Comparison of ENCODE assay signal across 17 cellular contexts in the genomic region with DNA sequence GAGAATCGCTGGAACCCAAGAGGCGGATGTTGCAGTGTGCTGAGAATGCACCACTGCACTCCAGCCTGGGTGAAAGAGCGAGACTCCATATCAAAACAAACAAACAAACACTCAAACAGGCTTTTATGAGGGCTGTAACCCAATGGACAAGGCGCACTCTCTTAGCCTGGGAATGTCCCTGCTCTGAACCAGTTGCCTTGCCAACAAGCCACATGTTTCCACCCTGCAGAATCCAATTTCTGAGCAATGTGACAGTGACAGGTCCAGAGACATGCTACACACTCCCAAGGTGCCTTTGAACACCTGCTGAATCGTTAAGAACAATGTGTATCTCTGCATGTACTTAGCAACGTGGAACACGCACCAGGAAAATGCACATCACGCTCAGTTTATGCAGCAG.
"Had no signal": no experiment of that assay in that cellular context is flagged by ENCODE, and none has a peak within 500 bp of the region (broad histone marks: within the 10 kb centered on the region; RNA-seq: fewer than 3 reads in every experiment).

No MANE protein-coding gene starts in this region.

- H3K36me3 Mint-ChIP-seq: activated naive CD4-positive, alpha-beta T cell treated with anti-CD3 and anti-CD28 coated beads, Interleukin-2, amount 10 ng/mL, durations not matched to agents 7 days and 5 days; natural killer cell had no signal

- H3K4me3 ChIP-seq: dorsolateral prefrontal cortex, lower lobe of right lung, sigmoid colon had no signal

- FAIRE-seq: colon had no signal

- H3K4me1 Mint-ChIP-seq: activated naive CD4-positive, alpha-beta T cell treated with anti-CD3 and anti-CD28 coated beads, Interleukin-2, amount 10 ng/mL, durations not matched to agents 7 days and 5 days had no signal

- H3K27ac Mint-ChIP-seq: activated CD4-positive, alpha-beta T cell treated with anti-CD3 and anti-CD28 coated beads, Interleukin-2, amount 10 ng/mL, durations not matched to agents 7 days and 5 days; activated CD8-positive, alpha-beta T cell treated with anti-CD3 and anti-CD28 coated beads, Interleukin-2, amount 10 ng/mL, durations not matched to agents 7 days and 5 days; activated naive CD4-positive, alpha-beta T cell treated with anti-CD3 and anti-CD28 coated beads, Interleukin-2, amount 10 ng/mL, durations not matched to agents 7 days and 5 days; activated T-cell treated with anti-CD3 and anti-CD28 coated beads, Interleukin-2, amount 50 U/mL, for 24 hours; natural killer cell; stimulated activated naive B cell treated with anti-CD40 and anti-IgM and Interleukin-4, amounts not matched to agents 10 μg/mL and 1 μg/mL and 100 μg/mL, for 72 hours had no signal

- H3K9me3 ChIP-seq: lower lobe of right lung had no signal

- H3K27me3 Mint-ChIP-seq: activated CD4-positive, alpha-beta T cell treated with anti-CD3 and anti-CD28 coated beads, Interleukin-2, amount 10 ng/mL, durations not matched to agents 7 days and 5 days; activated naive CD4-positive, alpha-beta T cell treated with anti-CD3 and anti-CD28 coated beads, Interleukin-2, amount 10 ng/mL, durations not matched to agents 7 days and 5 days; activated T-cell treated with anti-CD3 and anti-CD28 coated beads, Interleukin-2, amount 50 U/mL, for 24 hours had no signal

- H3K4me1 ChIP-seq: lower lobe of right lung, sigmoid colon had no signal

- DNase-seq: activated CD4-positive, alpha-beta T cell treated with anti-CD3 and anti-CD28 coated beads, Interleukin-2, amount 10 ng/mL, durations not matched to agents 7 days and 5 days; activated CD8-positive, alpha-beta T cell treated with anti-CD3 and anti-CD28 coated beads, Interleukin-2, amount 10 ng/mL, durations not matched to agents 7 days and 5 days; activated effector memory CD4-positive, alpha-beta T cell treated with Interleukin-2 at 50 U/mL for 16 hours; activated naive CD4-positive, alpha-beta T cell treated with anti-CD3 and anti-CD28 coated beads, Interleukin-2, amount 10 ng/mL, durations not matched to agents 7 days and 5 days; activated T-cell treated with anti-CD3 and anti-CD28 coated beads, Interleukin-2, amount 50 U/mL, for 24 hours; aorta; brain microvascular endothelial cell; central memory CD4-positive, alpha-beta T cell; left colon; lower lobe of right lung; natural killer cell; nucleus accumbens; sigmoid colon; stimulated activated naive B cell treated with anti-CD40 and anti-IgM and Interleukin-4, amounts not matched to agents 10 μg/mL and 1 μg/mL and 100 μg/mL, for 72 hours; T1000 had no signal

- H3K27ac ChIP-seq: brain microvascular endothelial cell, dorsolateral prefrontal cortex, lower lobe of right lung, sigmoid colon had no signal

- H3K4me3 Mint-ChIP-seq: activated CD4-positive, alpha-beta T cell treated with anti-CD3 and anti-CD28 coated beads, Interleukin-2, amount 10 ng/mL, durations not matched to agents 7 days and 5 days; activated CD8-positive, alpha-beta T cell treated with anti-CD3 and anti-CD28 coated beads, Interleukin-2, amount 10 ng/mL, durations not matched to agents 7 days and 5 days; activated naive CD4-positive, alpha-beta T cell treated with anti-CD3 and anti-CD28 coated beads, Interleukin-2, amount 10 ng/mL, durations not matched to agents 7 days and 5 days; activated T-cell treated with anti-CD3 and anti-CD28 coated beads, Interleukin-2, amount 50 U/mL, for 24 hours; natural killer cell; stimulated activated naive B cell treated with anti-CD40 and anti-IgM and Interleukin-4, amounts not matched to agents 10 μg/mL and 1 μg/mL and 100 μg/mL, for 72 hours had no signal

- ATAC-seq: activated CD8-positive, alpha-beta T cell treated with anti-CD3 and anti-CD28 coated beads, Interleukin-2, amount 10 ng/mL, durations not matched to agents 7 days and 5 days; left colon had no signal
